21 cellular contexts compared by ENCODE assay signal in genomic region chr5:172399826-172400225, GRCh38.
"Had no signal": no experiment of that assay in that cellular context is flagged by ENCODE, and none has a peak within 500 bp of the region (broad histone marks: within the 10 kb centered on the region; RNA-seq: fewer than 3 reads in every experiment).

No MANE protein-coding gene starts in this region.

- H3K27me3 ChIP-seq: esophagus squamous epithelium, left lung, upper lobe of left lung had no signal

- H3K4me1 Mint-ChIP-seq: central memory CD8-positive, alpha-beta T cell had no signal

- H3K27ac ChIP-seq: epithelial cell of prostate, left lung, lower lobe of right lung, parathyroid adenoma, spleen, thoracic aorta, upper lobe of left lung had no signal

- H3K27ac Mint-ChIP-seq: activated naive CD4-positive, alpha-beta T cell treated with anti-CD3 and anti-CD28 coated beads, Interleukin-2, amount 10 ng/mL, durations not matched to agents 7 days and 5 days; activated T-helper 1 cell treated with anti-CD3 and anti-CD28 coated beads, Interleukin-12 subunit alpha, Interleukin-12 subunit beta, Interleukin-2, Interleukin-4 antibody, amounts not matched to agents 30 ng/mL and 10 ng/mL and 1 ng/mL, durations not matched to agents 14 hours and 24 hours and 36 hours had no signal

- H3K9me3 ChIP-seq: thoracic aorta had no signal

- H3K4me1 ChIP-seq: parathyroid adenoma had no signal

- H3K4me3 ChIP-seq: esophagus squamous epithelium, left lung, lower lobe of right lung, spleen, thoracic aorta, upper lobe of left lung had no signal

- H3K36me3 ChIP-seq: upper lobe of left lung had no signal

- H3K4me3 Mint-ChIP-seq: activated naive CD4-positive, alpha-beta T cell treated with anti-CD3 and anti-CD28 coated beads, Interleukin-2, amount 10 ng/mL, durations not matched to agents 7 days and 5 days; activated T-helper 1 cell treated with anti-CD3 and anti-CD28 coated beads, Interleukin-12 subunit alpha, Interleukin-12 subunit beta, Interleukin-2, Interleukin-4 antibody, amounts not matched to agents 30 ng/mL and 10 ng/mL and 1 ng/mL, durations not matched to agents 14 hours and 24 hours and 36 hours; central memory CD8-positive, alpha-beta T cell had no signal

- DNase-seq: activated CD4-positive, alpha-beta T cell treated with anti-CD3 and anti-CD28 coated beads for 4 hours; activated CD4-positive, alpha-beta T cell treated with anti-CD3 and anti-CD28 coated beads, Interleukin-2, amount 50 U/mL, for 4 hours; activated CD8-positive, alpha-beta memory T cell treated with anti-CD3 and anti-CD28 coated beads for 24 hours; activated gamma-delta T cell; activated naive CD4-positive, alpha-beta T cell treated with anti-CD3 and anti-CD28 coated beads, Interleukin-2, amount 10 ng/mL, durations not matched to agents 7 days and 5 days; dermis blood vessel endothelial cell; effector CD4-positive, alpha-beta T cell; esophagus squamous epithelium; foreskin melanocyte; left lung; lower lobe of right lung; mesendoderm; right cardiac atrium; spleen; stimulated activated naive CD4-positive, alpha-beta T cell; upper lobe of left lung had no signal

- ATAC-seq: left lung, lower lobe of right lung, right cardiac atrium had no signal
